ENCODE assay signal across 1 cellular context in the genomic region with DNA sequence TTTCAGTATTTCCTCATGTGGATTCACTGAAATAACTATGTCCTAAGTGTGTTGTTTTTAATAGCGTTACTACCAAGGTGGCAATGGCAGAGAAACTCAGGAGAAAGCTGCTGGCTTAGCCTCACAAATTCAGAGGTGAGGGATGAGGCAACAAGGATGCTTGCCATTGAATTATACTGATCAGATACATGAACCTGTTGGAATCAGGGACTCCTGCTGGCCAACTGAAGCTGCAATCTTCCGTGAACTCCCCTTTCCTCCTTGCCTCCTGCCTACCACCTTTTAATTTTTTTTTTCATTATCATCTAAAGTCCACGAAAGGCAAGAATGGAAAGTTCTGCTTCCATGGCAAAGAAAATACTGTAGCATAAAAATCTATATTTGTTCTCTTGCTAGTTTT.
TF ChIP-seq lines count a peak whose summit lies in the region.

No MANE protein-coding gene starts in this region.

TF ChIP-seq in HepG2, 621 proteins besides CTCF, POLR2A, EP300 and RAD21 (continued from another document):
- TF ChIP-seq, protein P1, sequence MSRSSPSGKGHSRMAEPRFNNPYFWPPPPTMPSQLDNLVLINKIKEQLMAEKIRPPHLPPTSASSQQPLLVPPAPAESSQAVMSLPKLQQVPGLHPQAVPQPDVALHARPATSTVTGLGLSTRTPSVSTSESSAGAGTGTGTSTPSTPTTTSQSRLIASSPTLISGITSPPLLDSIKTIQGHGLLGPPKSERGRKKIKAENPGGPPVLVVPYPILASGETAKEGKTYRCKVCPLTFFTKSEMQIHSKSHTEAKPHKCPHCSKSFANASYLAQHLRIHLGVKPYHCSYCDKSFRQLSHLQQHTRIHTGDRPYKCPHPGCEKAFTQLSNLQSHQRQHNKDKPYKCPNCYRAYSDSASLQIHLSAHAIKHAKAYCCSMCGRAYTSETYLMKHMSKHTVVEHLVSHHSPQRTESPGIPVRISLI (CRISPR knock-in tag; IDR thresholded peaks at IDR 0.05; ENCODE audit: borderline replicate concordance): no peak
- TF ChIP-seq ZBTB21 (CRISPR knock-in tag; IDR thresholded peaks at IDR 0.05) (no peak), ZNF441 (CRISPR knock-in tag; IDR thresholded peaks at IDR 0.05; ENCODE audit: borderline replicate concordance) (no peak), ZNF354B (CRISPR knock-in tag; IDR thresholded peaks at IDR 0.05) (no peak), ZSCAN31 (CRISPR knock-in tag; IDR thresholded peaks at IDR 0.05; ENCODE audit: low read depth) (no peak), STAG1 (CRISPR knock-in tag; IDR thresholded peaks at IDR 0.05) (peak; percentile 17; the same call in 1 of the 2 replicates), RBM22 (optimal IDR thresholded peaks at IDR 0.05; ENCODE audit: low read length) (peak; percentile 74)
- TF ChIP-seq, protein P2, sequence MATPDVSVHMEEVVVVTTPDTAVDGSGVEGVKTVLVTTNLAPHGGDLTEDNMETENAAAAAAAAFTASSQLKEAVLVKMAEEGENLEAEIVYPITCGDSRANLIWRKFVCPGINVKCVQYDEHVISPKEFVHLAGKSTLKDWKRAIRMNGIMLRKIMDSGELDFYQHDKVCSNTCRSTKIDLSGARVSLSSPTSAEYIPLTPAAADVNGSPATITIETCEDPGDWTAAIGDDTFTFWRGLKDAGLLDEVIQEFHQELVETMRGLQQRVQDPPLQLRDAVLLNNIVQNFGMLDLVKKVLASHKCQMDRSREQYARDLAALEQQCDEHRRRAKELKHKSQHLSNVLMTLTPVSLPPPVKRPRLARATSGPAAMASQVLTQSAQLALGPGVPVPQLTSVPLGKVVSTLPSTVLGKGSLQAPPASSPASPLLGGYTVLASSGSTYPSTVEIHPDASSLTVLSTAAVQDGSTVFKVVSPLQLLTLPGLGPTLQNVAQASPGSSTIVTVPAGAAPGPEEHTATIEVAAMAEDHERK (CRISPR knock-in tag; IDR thresholded peaks at IDR 0.05; ENCODE audit: low read depth): no peak
- TF ChIP-seq, protein P3, sequence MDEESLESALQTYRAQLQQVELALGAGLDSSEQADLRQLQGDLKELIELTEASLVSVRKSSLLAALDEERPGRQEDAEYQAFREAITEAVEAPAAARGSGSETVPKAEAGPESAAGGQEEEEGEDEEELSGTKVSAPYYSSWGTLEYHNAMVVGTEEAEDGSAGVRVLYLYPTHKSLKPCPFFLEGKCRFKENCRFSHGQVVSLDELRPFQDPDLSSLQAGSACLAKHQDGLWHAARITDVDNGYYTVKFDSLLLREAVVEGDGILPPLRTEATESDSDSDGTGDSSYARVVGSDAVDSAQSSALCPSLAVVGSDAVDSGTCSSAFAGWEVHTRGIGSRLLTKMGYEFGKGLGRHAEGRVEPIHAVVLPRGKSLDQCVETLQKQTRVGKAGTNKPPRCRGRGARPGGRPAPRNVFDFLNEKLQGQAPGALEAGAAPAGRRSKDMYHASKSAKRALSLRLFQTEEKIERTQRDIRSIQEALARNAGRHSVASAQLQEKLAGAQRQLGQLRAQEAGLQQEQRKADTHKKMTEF (CRISPR knock-in tag; IDR thresholded peaks at IDR 0.05): no peak
TF ChIP-seq in HepG2: peak in this region for 2.
